In the genomic region with DNA sequence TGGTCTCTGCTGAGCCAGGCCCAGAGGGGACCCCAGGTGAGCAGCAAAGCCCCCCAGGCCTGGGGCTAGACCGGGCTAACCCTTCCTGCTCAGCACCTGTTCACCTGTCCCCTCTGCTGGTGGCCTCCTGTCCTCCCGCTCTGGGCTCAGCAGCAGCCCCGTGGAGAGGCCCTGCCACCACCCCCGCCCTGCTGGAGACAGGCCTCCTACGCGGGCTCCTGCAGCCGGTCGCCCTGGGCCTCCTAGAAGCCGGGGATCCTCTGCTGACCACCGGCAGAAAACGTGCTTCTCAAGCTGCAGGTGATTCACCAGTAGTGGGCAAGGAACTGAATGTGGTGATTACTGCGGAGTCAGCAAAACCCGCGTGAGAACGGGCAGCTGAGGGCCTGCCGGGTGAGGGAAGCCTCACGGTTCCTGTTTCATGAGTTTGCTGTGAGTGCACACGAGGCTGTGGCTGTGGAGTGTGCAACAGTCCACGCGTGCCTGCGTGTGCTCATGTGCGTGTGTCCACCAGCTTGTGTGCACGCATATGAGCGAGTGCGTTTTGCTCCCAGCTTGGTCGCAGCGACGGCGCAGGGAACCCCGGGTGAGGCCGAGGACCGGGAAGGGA, we compare ENCODE assay signal across 1 cellular context.
TF ChIP-seq lines count a peak whose summit lies in the region.

No MANE protein-coding gene starts in this region.

TF ChIP-seq in HEK293, 187 proteins besides CTCF, POLR2A, EP300 and RAD21 (continued from another document and continues in another):
- TF ChIP-seq, protein P1, sequence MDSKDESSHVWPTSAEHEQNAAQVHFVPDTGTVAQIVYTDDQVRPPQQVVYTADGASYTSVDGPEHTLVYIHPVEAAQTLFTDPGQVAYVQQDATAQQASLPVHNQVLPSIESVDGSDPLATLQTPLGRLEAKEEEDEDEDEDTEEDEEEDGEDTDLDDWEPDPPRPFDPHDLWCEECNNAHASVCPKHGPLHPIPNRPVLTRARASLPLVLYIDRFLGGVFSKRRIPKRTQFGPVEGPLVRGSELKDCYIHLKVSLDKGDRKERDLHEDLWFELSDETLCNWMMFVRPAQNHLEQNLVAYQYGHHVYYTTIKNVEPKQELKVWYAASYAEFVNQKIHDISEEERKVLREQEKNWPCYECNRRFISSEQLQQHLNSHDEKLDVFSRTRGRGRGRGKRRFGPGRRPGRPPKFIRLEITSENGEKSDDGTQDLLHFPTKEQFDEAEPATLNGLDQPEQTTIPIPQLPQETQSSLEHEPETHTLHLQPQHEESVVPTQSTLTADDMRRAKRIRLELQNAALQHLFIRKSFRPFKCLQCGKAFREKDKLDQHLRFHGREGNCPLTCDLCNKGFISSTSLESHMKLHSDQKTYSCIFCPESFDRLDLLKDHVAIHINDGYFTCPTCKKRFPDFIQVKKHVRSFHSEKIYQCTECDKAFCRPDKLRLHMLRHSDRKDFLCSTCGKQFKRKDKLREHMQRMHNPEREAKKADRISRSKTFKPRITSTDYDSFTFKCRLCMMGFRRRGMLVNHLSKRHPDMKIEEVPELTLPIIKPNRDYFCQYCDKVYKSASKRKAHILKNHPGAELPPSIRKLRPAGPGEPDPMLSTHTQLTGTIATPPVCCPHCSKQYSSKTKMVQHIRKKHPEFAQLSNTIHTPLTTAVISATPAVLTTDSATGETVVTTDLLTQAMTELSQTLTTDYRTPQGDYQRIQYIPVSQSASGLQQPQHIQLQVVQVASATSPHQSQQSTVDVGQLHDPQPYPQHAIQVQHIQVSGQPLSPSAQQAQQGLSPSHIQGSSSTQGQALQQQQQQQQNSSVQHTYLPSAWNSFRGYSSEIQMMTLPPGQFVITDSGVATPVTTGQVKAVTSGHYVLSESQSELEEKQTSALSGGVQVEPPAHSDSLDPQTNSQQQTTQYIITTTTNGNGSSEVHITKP (tag by site-specific recombination; IDR thresholded peaks at IDR 0.05): no peak
- TF ChIP-seq ZNF660 (tag by site-specific recombination; IDR thresholded peaks at IDR 0.05) (no peak), ZNF692 (tag by site-specific recombination; IDR thresholded peaks at IDR 0.05) (no peak), ZBTB17 (tag by site-specific recombination; IDR thresholded peaks at IDR 0.05) (0 out of 2 replicates have a peak, but pooled peaks have one; percentile 43), ZNF76 (tag by site-specific recombination; IDR thresholded peaks at IDR 0.05; ENCODE audit: borderline replicate concordance, low read depth) (no peak), ZNF510 (tag by site-specific recombination; IDR thresholded peaks at IDR 0.05; ENCODE audit: insufficient replicate concordance) (no peak), ZNF404 (tag by site-specific recombination; IDR thresholded peaks at IDR 0.05) (no peak), GLIS1 (tag by site-specific recombination; IDR thresholded peaks at IDR 0.05) (peak; percentile 91), HOXC10 (CRISPR knock-in tag; IDR thresholded peaks at IDR 0.05) (no peak), KLF1 (tag by site-specific recombination; IDR thresholded peaks at IDR 0.05) (no peak), ZFP3 (tag by site-specific recombination; IDR thresholded peaks at IDR 0.05; ENCODE audit: low read depth) (no peak), ZNF830 (tag by site-specific recombination; IDR thresholded peaks at IDR 0.05; ENCODE audit: low read depth) (no peak), ZNF843 (tag by site-specific recombination; IDR thresholded peaks at IDR 0.05) (no peak), ZNF548 (tag by site-specific recombination; IDR thresholded peaks at IDR 0.05) (no peak), OVOL3 (tag by site-specific recombination; IDR thresholded peaks at IDR 0.05) (no peak), ZNF623 (tag by site-specific recombination; IDR thresholded peaks at IDR 0.05) (no peak), KLF10 (tag by site-specific recombination; IDR thresholded peaks at IDR 0.05) (no peak), SALL2 (tag by site-specific recombination; IDR thresholded peaks at IDR 0.05; ENCODE audit: borderline replicate concordance) (no peak), ZNF518A (tag by site-specific recombination; conservative IDR thresholded peaks at IDR 0.05; ENCODE audit: low read depth) (no peak), PRDM1 (tag by site-specific recombination; IDR thresholded peaks at IDR 0.05) (no peak), ZNF132 (tag by site-specific recombination; IDR thresholded peaks at IDR 0.05; ENCODE audit: borderline replicate concordance) (no peak), ZXDB (tag by site-specific recombination; IDR thresholded peaks at IDR 0.05) (no peak), ZBTB1 (tag by site-specific recombination; IDR thresholded peaks at IDR 0.05) (no peak), ZSCAN16 (tag by site-specific recombination; IDR thresholded peaks at IDR 0.05) (no peak), ZBTB8A (tag by site-specific recombination; IDR thresholded peaks at IDR 0.05) (no peak), BCL11B (tag by site-specific recombination; IDR thresholded peaks at IDR 0.05; ENCODE audit: low read depth) (no peak), MEIS1 (CRISPR knock-in tag; IDR thresholded peaks at IDR 0.05; ENCODE audit: borderline replicate concordance) (no peak), ZNF473 (tag by site-specific recombination; IDR thresholded peaks at IDR 0.05) (no peak), ZNF677 (tag by site-specific recombination; IDR thresholded peaks at IDR 0.05) (no peak), ZSCAN18 (tag by site-specific recombination; IDR thresholded peaks at IDR 0.05) (no peak), ZFP41 (tag by site-specific recombination; IDR thresholded peaks at IDR 0.05; ENCODE audit: borderline replicate concordance) (no peak), ZNF202 (tag by site-specific recombination; IDR thresholded peaks at IDR 0.05; ENCODE audit: borderline replicate concordance) (no peak), ZNF366 (tag by site-specific recombination; conservative IDR thresholded peaks at IDR 0.05) (no peak), ZBTB49 (tag by site-specific recombination; IDR thresholded peaks at IDR 0.05; ENCODE audit: low read depth) (no peak), SP2 (tag by site-specific recombination; IDR thresholded peaks at IDR 0.05) (no peak), ZNF558 (tag by site-specific recombination; IDR thresholded peaks at IDR 0.05) (no peak), ZBTB10 (tag by site-specific recombination; IDR thresholded peaks at IDR 0.05) (no peak; the same call in 1 of the 2 replicates), ZNF341 (tag by site-specific recombination; IDR thresholded peaks at IDR 0.05; ENCODE audit: low read depth) (no peak), ZNF248 (tag by site-specific recombination; IDR thresholded peaks at IDR 0.05) (no peak), ZNF521 (tag by site-specific recombination; IDR thresholded peaks at IDR 0.05) (no peak)
- TF ChIP-seq, protein P2, sequence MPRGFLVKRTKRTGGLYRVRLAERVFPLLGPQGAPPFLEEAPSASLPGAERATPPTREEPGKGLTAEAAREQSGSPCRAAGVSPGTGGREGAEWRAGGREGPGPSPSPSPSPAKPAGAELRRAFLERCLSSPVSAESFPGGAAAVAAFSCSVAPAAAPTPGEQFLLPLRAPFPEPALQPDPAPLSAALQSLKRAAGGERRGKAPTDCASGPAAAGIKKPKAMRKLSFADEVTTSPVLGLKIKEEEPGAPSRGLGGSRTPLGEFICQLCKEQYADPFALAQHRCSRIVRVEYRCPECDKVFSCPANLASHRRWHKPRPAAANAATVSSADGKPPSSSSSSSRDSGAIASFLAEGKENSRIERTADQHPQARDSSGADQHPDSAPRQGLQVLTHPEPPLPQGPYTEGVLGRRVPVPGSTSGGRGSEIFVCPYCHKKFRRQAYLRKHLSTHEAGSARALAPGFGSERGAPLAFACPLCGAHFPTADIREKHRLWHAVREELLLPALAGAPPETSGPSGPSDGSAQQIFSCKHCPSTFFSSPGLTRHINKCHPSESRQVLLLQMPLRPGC (tag by site-specific recombination; IDR thresholded peaks at IDR 0.05): no peak
